1 cellular context compared by ENCODE assay signal in the genomic region with DNA sequence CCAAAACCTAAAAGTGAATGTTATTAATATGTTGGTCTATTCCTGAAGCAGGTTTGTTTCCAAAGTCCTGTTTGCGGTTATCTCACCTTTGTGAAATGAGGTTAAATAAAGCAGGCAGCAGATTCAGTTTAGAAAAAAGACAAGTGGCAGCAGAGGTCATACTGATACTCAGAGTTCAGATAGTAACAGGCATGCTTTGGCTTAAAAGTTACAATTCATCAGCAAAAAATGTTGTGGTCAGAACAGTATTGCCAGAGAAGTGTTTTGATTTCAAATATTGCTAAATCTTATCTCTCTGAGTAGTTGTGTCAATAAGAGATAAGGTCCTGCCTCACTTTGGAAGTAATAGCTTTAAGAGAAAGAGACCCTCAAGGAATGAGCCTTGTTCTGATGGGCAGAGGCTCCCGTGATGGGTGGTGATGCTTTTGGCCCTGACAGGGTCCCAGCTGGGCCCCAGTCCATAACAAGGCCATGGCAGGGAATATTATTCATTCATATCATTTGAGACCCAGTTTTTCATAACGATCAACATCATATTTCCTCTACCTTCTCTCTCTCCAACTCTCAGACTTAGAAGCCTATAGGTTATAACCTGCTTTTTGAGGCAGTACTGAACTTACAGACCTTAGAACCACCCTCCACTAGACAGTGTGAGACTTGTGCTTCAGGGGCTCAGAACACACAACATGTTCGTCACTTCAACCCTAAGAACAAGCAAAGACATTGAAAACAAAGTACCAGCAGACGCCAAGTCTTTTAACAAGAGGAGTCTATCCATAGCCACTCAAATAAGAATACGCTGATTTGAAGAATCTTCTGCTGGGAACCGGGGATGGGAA.
TF ChIP-seq lines count a peak whose summit lies in the region.

No MANE protein-coding gene starts in this region.

TF ChIP-seq in IMR-90, 13 proteins besides CTCF, POLR2A, EP300 and RAD21:
- peak; percentile 63 for TF ChIP-seq BHLHE40 (IDR thresholded peaks at IDR 0.05; ENCODE audit: low read depth, low read length)
- TF ChIP-seq, protein P1, sequence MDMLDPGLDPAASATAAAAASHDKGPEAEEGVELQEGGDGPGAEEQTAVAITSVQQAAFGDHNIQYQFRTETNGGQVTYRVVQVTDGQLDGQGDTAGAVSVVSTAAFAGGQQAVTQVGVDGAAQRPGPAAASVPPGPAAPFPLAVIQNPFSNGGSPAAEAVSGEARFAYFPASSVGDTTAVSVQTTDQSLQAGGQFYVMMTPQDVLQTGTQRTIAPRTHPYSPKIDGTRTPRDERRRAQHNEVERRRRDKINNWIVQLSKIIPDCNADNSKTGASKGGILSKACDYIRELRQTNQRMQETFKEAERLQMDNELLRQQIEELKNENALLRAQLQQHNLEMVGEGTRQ (IDR thresholded peaks at IDR 0.05; ENCODE audit: low read depth, low read length) = no peak
- peak; percentile 84 for TF ChIP-seq CEBPB (IDR thresholded peaks at IDR 0.05; ENCODE audit: low read depth, low read length)
- peak; percentile 64 for TF ChIP-seq FOS (IDR thresholded peaks at IDR 0.05; ENCODE audit: low read depth, low read length)
- no peak for TF ChIP-seq NFE2L2 (IDR thresholded peaks at IDR 0.05; ENCODE audit: low read depth, low read length)
- TF ChIP-seq CHD1 (IDR thresholded peaks at IDR 0.05; ENCODE audit: low read depth, low read length) = no peak
- TF ChIP-seq MAZ (IDR thresholded peaks at IDR 0.05; ENCODE audit: borderline replicate concordance, low read depth, low read length) = no peak
- no peak for TF ChIP-seq RFX5 (IDR thresholded peaks at IDR 0.05; ENCODE audit: low read depth, low read length)
- TF ChIP-seq SMC3 (IDR thresholded peaks at IDR 0.05; ENCODE audit: low read depth, low read length) = no peak
- TF ChIP-seq MAFK (IDR thresholded peaks at IDR 0.05; ENCODE audit: low read depth, low read length) = peak; percentile 41; the same call in 1 of the 2 replicates
